In the genomic region with DNA sequence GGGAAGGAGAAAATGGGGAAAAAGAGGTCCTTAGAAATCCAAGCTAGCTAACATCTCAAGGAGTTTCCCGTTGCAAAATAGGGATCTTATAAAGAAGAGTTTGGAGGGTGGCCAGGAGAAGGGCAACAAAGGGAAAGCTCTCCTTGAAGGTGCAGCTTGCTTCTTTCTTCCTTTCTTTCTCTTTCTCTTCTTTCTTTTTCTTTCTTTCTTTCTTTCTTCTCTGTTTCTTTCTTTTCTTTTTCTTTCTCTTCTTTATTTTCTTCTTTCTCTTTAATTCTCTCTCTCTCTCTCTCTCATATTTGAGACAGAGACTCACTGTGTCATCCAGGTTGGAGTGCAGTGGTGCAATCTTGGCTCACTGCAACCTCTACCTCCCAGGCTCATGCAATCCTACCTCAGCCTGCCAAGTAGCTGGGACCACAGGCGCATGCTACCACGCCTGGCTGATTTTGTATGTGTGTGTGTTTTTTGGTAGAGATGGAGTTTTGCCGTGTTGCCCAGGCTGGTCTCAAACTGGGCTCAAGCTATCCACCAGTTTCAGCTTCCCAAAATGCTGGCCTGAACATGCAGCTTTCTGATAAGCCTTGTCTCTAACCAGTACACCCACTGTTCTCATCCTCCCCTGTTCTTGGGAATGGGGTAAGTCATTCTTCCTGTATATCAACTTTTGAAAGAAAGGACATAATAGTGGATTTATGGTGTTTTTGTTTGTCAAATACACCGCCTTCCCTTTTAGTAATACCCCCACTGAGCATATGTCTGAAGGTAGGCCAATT, we compare ENCODE assay signal across 18 cellular contexts. TPM values are rescaled to one million over a fixed set of nuclear protein-coding genes. Genes with fewer than 3 reads are reported as not detected.
DNase-seq lines count a peak whose midpoint lies in the region; ATAC-seq and TF ChIP-seq lines count a peak whose summit lies in the region.
"Had no signal": no experiment of that assay in that cellular context is flagged by ENCODE, and none has a peak within 500 bp of the region (broad histone marks: within the 10 kb centered on the region; RNA-seq: fewer than 3 reads in every experiment).

No MANE protein-coding gene starts in this region.

- no peak for TF ChIP-seq EP300 in tibial nerve (IDR thresholded peaks at IDR 0.05)

- peaks cover 2% of the 10 kb centered on the region for H3K4me1 Mint-ChIP-seq in activated naive CD4-positive, alpha-beta T cell treated with anti-CD3 and anti-CD28 coated beads, Interleukin-2, amount 10 ng/mL, durations not matched to agents 7 days and 5 days
- no peaks in the 10 kb centered on the region for H3K4me1 Mint-ChIP-seq in WTC11

- POLR2A ChIA-PET in WTC11 (lab: Charles Lee), result no interaction called here

- no peak overlapping the region for H3K4me3 ChIP-seq in psoas muscle
- H3K4me3 ChIP-seq in tibial nerve, result no peak overlapping the region
- H3K4me3 ChIP-seq: GM12878, GM23248, PC-9 had no signal

- ATAC-seq in activated naive CD4-positive, alpha-beta T cell treated with anti-CD3 and anti-CD28 coated beads, Interleukin-2, amount 50 U/mL, for 72 hours, result no peak
- ATAC-seq in WTC11 (no peak), esophagus mucosa (peak; percentile 59), psoas muscle (peak; percentile 22 to 63 (median 52))
- ATAC-seq: GM12878, Right ventricle myocardium inferior had no signal

- peaks cover 0 to 5% of the 10 kb centered on the region in 2 donors for H3K36me3 ChIP-seq in psoas muscle (ENCODE audit: insufficient read depth in 1 of 2, low read depth in 1 of 2)
- H3K36me3 ChIP-seq in tibial nerve, result peaks cover 0 to 22% (median 0%) of the 10 kb centered on the region in 3 donors

- 75 to 88% (median 84%) methylated on average over 5 of the region's 5 CpGs for WGBS in psoas muscle, 3 donors
- WGBS in tibial nerve, 2 donors, result 79 to 90% methylated on average over 5 of the region's 5 CpGs

- TF ChIP-seq CTCF in WTC11 (IDR thresholded peaks at IDR 0.05) (no peak), psoas muscle (IDR thresholded peaks at IDR 0.05) (no peak), tibial nerve (IDR thresholded peaks at IDR 0.05) (no peak)

- TF ChIP-seq POLR2A in tibial nerve (IDR thresholded peaks at IDR 0.05), result no peak

- H3K27me3 ChIP-seq in psoas muscle (ENCODE audit: insufficient read depth in 3 of 3, low read length in 2 of 3) (no peaks in the 10 kb centered on the region), tibial nerve (no peaks in the 10 kb centered on the region)

- H3K36me3 Mint-ChIP-seq in activated naive CD4-positive, alpha-beta T cell treated with anti-CD3 and anti-CD28 coated beads, Interleukin-2, amount 10 ng/mL, durations not matched to agents 7 days and 5 days, result peaks cover 4% of the 10 kb centered on the region
- H3K36me3 Mint-ChIP-seq in activated naive CD4-positive, alpha-beta T cell treated with anti-CD3 and anti-CD28 coated beads, Interleukin-2, amount 50 U/mL, for 72 hours, result no peaks in the 10 kb centered on the region
- no peaks in the 10 kb centered on the region for H3K36me3 Mint-ChIP-seq in WTC11

- intact Hi-C loops in psoas muscle (cut with DNase I), result no loop called here

- H3K4me1 ChIP-seq in psoas muscle (no peaks in the 10 kb centered on the region), tibial nerve (no peaks in the 10 kb centered on the region)

- H3K27me3 Mint-ChIP-seq in activated naive CD4-positive, alpha-beta T cell treated with anti-CD3 and anti-CD28 coated beads, Interleukin-2, amount 10 ng/mL, durations not matched to agents 7 days and 5 days, result no peaks in the 10 kb centered on the region
- H3K27me3 Mint-ChIP-seq in WTC11 (ENCODE audit: low read depth), result no peaks in the 10 kb centered on the region

- no peaks in the 10 kb centered on the region for H3K9me3 Mint-ChIP-seq in activated naive CD4-positive, alpha-beta T cell treated with anti-CD3 and anti-CD28 coated beads, Interleukin-2, amount 10 ng/mL, durations not matched to agents 7 days and 5 days
- no peaks in the 10 kb centered on the region for H3K9me3 Mint-ChIP-seq in activated naive CD4-positive, alpha-beta T cell treated with anti-CD3 and anti-CD28 coated beads, Interleukin-2, amount 50 U/mL, for 72 hours
- H3K9me3 Mint-ChIP-seq in WTC11, result no peaks in the 10 kb centered on the region

- no peak for DNase-seq in activated naive CD4-positive, alpha-beta T cell treated with anti-CD3 and anti-CD28 coated beads, Interleukin-2, amount 10 ng/mL, durations not matched to agents 7 days and 5 days
- DNase-seq in activated naive CD4-positive, alpha-beta T cell treated with anti-CD3 and anti-CD28 coated beads, Interleukin-2, amount 50 U/mL, for 72 hours (ENCODE audit: low spot score in 2 of 2), result no peak
- DNase-seq in WTC11 (ENCODE audit: low spot score) (no peak), psoas muscle (no peak), Ammon's horn (ENCODE audit: low spot score) (no peak), tibial nerve (ENCODE audit: low spot score in 2 of 2) (no peak), NCI-H1436 treated with DMSO at 0.1 percent for 48 hours (lab: John Stamatoyannopoulos, UW) (no peak)
- DNase-seq: Caco-2, GM23248, KBM-7, NCI-H1092, NCI-H1694 treated with DMSO at 0.1 percent for 48 hours, PC-9 had no signal

- peak overlapping the region; percentile 17 for H3K27ac Mint-ChIP-seq in activated naive CD4-positive, alpha-beta T cell treated with anti-CD3 and anti-CD28 coated beads, Interleukin-2, amount 10 ng/mL, durations not matched to agents 7 days and 5 days
- H3K27ac Mint-ChIP-seq in activated naive CD4-positive, alpha-beta T cell treated with anti-CD3 and anti-CD28 coated beads, Interleukin-2, amount 50 U/mL, for 72 hours, result peak overlapping the region in 1 of 2 donors; percentile 31
- H3K27ac Mint-ChIP-seq in WTC11, result 0 out of 2 replicates have a peak overlapping the region, but pooled peaks have one; percentile 41

- H3K9me3 ChIP-seq in psoas muscle (no peaks in the 10 kb centered on the region), tibial nerve (no peaks in the 10 kb centered on the region)
- H3K9me3 ChIP-seq: Caco-2 had no signal

- CTCF ChIA-PET in activated naive CD4-positive, alpha-beta T cell treated with anti-CD3 and anti-CD28 coated beads, Interleukin-2, amount 10 ng/mL, durations not matched to agents 7 days and 5 days (lab: Charles Lee), result interaction anchor here (0.9 to 2.8 kb wide), 2 partner anchors 16 to 407 kb away, joined by 3 to 8 read pairs; no protein-coding TSS in a partner anchor
- CTCF ChIA-PET in WTC11 (lab: Charles Lee), result interaction anchor here (1.0 kb wide), 1 partner anchor 16 kb away, joined by 4 read pairs; no protein-coding TSS in a partner anchor

- H3K4me3 Mint-ChIP-seq in activated naive CD4-positive, alpha-beta T cell treated with anti-CD3 and anti-CD28 coated beads, Interleukin-2, amount 10 ng/mL, durations not matched to agents 7 days and 5 days, result no peak overlapping the region
- H3K4me3 Mint-ChIP-seq in WTC11, result no peak overlapping the region

- H3K27ac ChIP-seq in psoas muscle (no peak overlapping the region), tibial nerve (no peak overlapping the region)
- H3K27ac ChIP-seq: C4-2B, GM23248, HL-60, PC-9 had no signal

TF ChIP-seq in WTC11, 78 proteins besides CTCF, POLR2A, EP300 and RAD21 (continues in another document):
- TF ChIP-seq, protein P1, sequence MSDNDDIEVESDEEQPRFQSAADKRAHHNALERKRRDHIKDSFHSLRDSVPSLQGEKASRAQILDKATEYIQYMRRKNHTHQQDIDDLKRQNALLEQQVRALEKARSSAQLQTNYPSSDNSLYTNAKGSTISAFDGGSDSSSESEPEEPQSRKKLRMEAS (CRISPR knock-in tag; IDR thresholded peaks at IDR 0.05), result no peak
- TF ChIP-seq, protein P2, sequence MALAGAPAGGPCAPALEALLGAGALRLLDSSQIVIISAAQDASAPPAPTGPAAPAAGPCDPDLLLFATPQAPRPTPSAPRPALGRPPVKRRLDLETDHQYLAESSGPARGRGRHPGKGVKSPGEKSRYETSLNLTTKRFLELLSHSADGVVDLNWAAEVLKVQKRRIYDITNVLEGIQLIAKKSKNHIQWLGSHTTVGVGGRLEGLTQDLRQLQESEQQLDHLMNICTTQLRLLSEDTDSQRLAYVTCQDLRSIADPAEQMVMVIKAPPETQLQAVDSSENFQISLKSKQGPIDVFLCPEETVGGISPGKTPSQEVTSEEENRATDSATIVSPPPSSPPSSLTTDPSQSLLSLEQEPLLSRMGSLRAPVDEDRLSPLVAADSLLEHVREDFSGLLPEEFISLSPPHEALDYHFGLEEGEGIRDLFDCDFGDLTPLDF (CRISPR knock-in tag; IDR thresholded peaks at IDR 0.05), result no peak
- TF ChIP-seq STAT6 (CRISPR knock-in tag; conservative IDR thresholded peaks at IDR 0.05; ENCODE audit: low read depth), result no peak

RNA-seq across cellular contexts. Expression of gene RNF11, which starts 44.4 kb away (rescaled TPM):
- total RNA-seq in activated naive CD4-positive, alpha-beta T cell treated with anti-CD3 and anti-CD28 coated beads, Interleukin-2, amount 50 U/mL, for 72 hours, result 10 to 100 TPM; 22.2 to 26.6 TPM
- total RNA-seq in WTC11 (2021), result 45.5 to 50.8 TPM (median 46.1 TPM) in 3 replicates
- 78.8 TPM for total RNA-seq in esophagus mucosa
- 100 to 1,000 TPM; 102 to 113 (median 107) TPM for total RNA-seq in psoas muscle
- 100 to 1,000 TPM in 1 of 3 donors, 10 to 100 TPM in 2; 64.3 to 137 (median 71.2) TPM for polyA plus RNA-seq in psoas muscle
- total RNA-seq in tibial nerve, result 10 to 100 TPM; 56.7 to 84.3 (median 76.2) TPM

RNA-seq across cellular contexts. Expression of gene TTC39A, which starts 49.9 kb away (rescaled TPM):
- 1 to 10 TPM in 1 of 2 donors, under 1 TPM in 1; 0.61 to 1.1 TPM for total RNA-seq in activated naive CD4-positive, alpha-beta T cell treated with anti-CD3 and anti-CD28 coated beads, Interleukin-2, amount 50 U/mL, for 72 hours
- 3.4 to 8.4 TPM (median 5.7 TPM) in 3 replicates for total RNA-seq in WTC11 (2021)
- total RNA-seq in esophagus mucosa, result 32.6 TPM
- total RNA-seq in psoas muscle, result 10 to 100 TPM in 1 of 4 donors, 1 to 10 TPM in 3; 6.0 to 12.4 (median 6.9) TPM
- 1 to 10 TPM in 1 of 3 donors, under 1 TPM in 2; 0.48 to 3.2 (median 0.78) TPM for polyA plus RNA-seq in psoas muscle
- total RNA-seq in tibial nerve, result 1 to 10 TPM in 1 of 4 donors, under 1 TPM in 2, not detected in 1; 0.20 to 2.4 (median 0.84) TPM
- total RNA-seq: GM23248 had no signal

Comparison
In these comparisons a context has a peak if more than half of its experiments do, and no peak if none do; other contexts are left out.
1. ATAC-seq: peak in esophagus mucosa (single experiment) and psoas muscle (4 of 4); none in activated naive CD4-positive, alpha-beta T cell treated with anti-CD3 and anti-CD28 coated beads, Interleukin-2, amount 50 U/mL, for 72 hours (0 of 2) and WTC11 (single experiment).